In genomic region chr15:81323944-81324881, GRCh38 we compare ENCODE assay signal across 1 cellular context.
A peak's percentile ranks its signal among the peaks of the same experiment; 100 is the strongest.
TF ChIP-seq lines count a peak whose summit lies in the region.

Gene STARD5, minus strand, starts transcription at chr15:81324141. Its CDS starts 42 bp downstream, at chr15:81324099.

TF ChIP-seq in HEK293, 187 proteins besides CTCF, POLR2A, EP300 and RAD21 (continued from another document and continues in another):
- no peak for TF ChIP-seq ZNF211 (tag by site-specific recombination; IDR thresholded peaks at IDR 0.05; ENCODE audit: low read depth)
- no peak for TF ChIP-seq ZNF37A (tag by site-specific recombination; IDR thresholded peaks at IDR 0.05)
- TF ChIP-seq ZNF391 (tag by site-specific recombination; IDR thresholded peaks at IDR 0.05; ENCODE audit: borderline replicate concordance, low read depth) = no peak
- TF ChIP-seq KLF10 (tag by site-specific recombination; IDR thresholded peaks at IDR 0.05) = no peak
- no peak for TF ChIP-seq ZNF548 (tag by site-specific recombination; IDR thresholded peaks at IDR 0.05)
- TF ChIP-seq ZNF658 (tag by site-specific recombination; IDR thresholded peaks at IDR 0.05) = no peak
- 0 out of 2 replicates have a peak, but pooled peaks have one; percentile 39 for TF ChIP-seq ZNF324 (tag by site-specific recombination; IDR thresholded peaks at IDR 0.05)
- no peak for TF ChIP-seq GLI2 (tag by site-specific recombination; IDR thresholded peaks at IDR 0.05; ENCODE audit: borderline replicate concordance, low read depth)
- no peak for TF ChIP-seq HOXA7 (CRISPR knock-in tag; IDR thresholded peaks at IDR 0.05; ENCODE audit: borderline replicate concordance)
- TF ChIP-seq ZNF214 (tag by site-specific recombination; IDR thresholded peaks at IDR 0.05; ENCODE audit: borderline replicate concordance) = no peak
- TF ChIP-seq PRDM2 (tag by site-specific recombination; IDR thresholded peaks at IDR 0.05; ENCODE audit: borderline replicate concordance) = no peak
- peak; percentile 69 for TF ChIP-seq ZBTB20 (tag by site-specific recombination; IDR thresholded peaks at IDR 0.05)
- no peak for TF ChIP-seq ZNF488 (tag by site-specific recombination; IDR thresholded peaks at IDR 0.05)
- TF ChIP-seq, protein P1, sequence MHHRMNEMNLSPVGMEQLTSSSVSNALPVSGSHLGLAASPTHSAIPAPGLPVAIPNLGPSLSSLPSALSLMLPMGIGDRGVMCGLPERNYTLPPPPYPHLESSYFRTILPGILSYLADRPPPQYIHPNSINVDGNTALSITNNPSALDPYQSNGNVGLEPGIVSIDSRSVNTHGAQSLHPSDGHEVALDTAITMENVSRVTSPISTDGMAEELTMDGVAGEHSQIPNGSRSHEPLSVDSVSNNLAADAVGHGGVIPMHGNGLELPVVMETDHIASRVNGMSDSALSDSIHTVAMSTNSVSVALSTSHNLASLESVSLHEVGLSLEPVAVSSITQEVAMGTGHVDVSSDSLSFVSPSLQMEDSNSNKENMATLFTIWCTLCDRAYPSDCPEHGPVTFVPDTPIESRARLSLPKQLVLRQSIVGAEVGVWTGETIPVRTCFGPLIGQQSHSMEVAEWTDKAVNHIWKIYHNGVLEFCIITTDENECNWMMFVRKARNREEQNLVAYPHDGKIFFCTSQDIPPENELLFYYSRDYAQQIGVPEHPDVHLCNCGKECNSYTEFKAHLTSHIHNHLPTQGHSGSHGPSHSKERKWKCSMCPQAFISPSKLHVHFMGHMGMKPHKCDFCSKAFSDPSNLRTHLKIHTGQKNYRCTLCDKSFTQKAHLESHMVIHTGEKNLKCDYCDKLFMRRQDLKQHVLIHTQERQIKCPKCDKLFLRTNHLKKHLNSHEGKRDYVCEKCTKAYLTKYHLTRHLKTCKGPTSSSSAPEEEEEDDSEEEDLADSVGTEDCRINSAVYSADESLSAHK (tag by site-specific recombination; IDR thresholded peaks at IDR 0.05) = no peak
- no peak for TF ChIP-seq GFI1B (tag by site-specific recombination; IDR thresholded peaks at IDR 0.05)
- TF ChIP-seq EGR2 (tag by site-specific recombination; IDR thresholded peaks at IDR 0.05; ENCODE audit: low read depth) = no peak
- no peak for TF ChIP-seq ZNF555 (tag by site-specific recombination; conservative IDR thresholded peaks at IDR 0.05)
- TF ChIP-seq, protein P2, sequence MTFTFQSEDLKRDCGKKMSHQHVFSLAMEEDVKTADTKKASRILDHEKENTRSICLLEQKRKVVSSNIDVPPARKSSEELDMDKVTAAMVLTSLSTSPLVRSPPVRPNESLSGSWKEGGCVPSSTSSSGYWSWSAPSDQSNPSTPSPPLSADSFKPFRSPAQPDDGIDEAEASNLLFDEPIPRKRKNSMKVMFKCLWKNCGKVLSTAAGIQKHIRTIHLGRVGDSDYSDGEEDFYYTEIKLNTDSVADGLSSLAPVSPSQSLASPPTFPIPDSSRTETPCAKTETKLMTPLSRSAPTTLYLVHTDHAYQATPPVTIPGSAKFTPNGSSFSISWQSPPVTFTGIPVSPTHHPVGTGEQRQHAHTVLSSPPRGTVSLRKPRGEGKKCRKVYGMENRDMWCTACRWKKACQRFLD (tag by site-specific recombination; IDR thresholded peaks at IDR 0.05) = no peak
- no peak for TF ChIP-seq ZNF169 (tag by site-specific recombination; IDR thresholded peaks at IDR 0.05)
- TF ChIP-seq KLF1 (tag by site-specific recombination; IDR thresholded peaks at IDR 0.05) = peak; percentile 53; the same call in 1 of the 2 replicates
- TF ChIP-seq, protein P3, sequence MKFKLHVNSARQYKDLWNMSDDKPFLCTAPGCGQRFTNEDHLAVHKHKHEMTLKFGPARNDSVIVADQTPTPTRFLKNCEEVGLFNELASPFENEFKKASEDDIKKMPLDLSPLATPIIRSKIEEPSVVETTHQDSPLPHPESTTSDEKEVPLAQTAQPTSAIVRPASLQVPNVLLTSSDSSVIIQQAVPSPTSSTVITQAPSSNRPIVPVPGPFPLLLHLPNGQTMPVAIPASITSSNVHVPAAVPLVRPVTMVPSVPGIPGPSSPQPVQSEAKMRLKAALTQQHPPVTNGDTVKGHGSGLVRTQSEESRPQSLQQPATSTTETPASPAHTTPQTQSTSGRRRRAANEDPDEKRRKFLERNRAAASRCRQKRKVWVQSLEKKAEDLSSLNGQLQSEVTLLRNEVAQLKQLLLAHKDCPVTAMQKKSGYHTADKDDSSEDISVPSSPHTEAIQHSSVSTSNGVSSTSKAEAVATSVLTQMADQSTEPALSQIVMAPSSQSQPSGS (tag by site-specific recombination; IDR thresholded peaks at IDR 0.05; ENCODE audit: low read depth) = no peak
- TF ChIP-seq ZNF530 (tag by site-specific recombination; IDR thresholded peaks at IDR 0.05; ENCODE audit: low read depth) = no peak
- 0 out of 2 replicates have a peak, but pooled peaks have one; percentile 36 for TF ChIP-seq ZNF76 (tag by site-specific recombination; IDR thresholded peaks at IDR 0.05; ENCODE audit: borderline replicate concordance, low read depth)
- TF ChIP-seq ZNF701 (tag by site-specific recombination; IDR thresholded peaks at IDR 0.05) = no peak
- TF ChIP-seq, protein P4, sequence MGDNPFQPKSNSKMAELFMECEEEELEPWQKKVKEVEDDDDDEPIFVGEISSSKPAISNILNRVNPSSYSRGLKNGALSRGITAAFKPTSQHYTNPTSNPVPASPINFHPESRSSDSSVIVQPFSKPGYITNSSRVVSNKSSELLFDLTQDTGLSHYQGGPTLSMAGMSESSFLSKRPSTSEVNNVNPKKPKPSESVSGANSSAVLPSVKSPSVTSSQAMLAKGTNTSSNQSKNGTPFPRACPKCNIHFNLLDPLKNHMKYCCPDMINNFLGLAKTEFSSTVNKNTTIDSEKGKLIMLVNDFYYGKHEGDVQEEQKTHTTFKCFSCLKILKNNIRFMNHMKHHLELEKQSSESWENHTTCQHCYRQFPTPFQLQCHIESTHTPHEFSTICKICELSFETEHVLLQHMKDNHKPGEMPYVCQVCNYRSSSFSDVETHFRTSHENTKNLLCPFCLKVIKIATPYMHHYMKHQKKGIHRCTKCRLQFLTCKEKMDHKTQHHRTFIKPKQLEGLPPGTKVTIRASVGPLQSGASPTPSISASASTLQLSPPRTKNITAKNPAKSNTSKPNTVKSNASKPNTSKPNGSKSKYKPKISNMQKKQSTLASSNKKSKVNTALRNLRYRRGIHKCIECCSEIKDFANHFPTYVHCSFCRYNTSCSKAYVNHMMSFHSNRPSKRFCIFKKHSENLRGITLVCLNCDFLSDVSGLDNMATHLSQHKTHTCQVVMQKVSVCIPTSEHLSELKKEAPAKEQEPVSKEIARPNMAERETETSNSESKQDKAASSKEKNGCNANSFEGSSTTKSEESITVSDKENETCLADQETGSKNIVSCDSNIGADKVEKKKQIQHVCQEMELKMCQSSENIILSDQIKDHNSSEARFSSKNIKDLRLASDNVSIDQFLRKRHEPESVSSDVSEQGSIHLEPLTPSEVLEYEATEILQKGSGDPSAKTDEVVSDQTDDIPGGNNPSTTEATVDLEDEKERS (tag by site-specific recombination; IDR thresholded peaks at IDR 0.05) = no peak
- TF ChIP-seq ZNF48 (tag by site-specific recombination; IDR thresholded peaks at IDR 0.05) = no peak
- TF ChIP-seq PBX3 (CRISPR knock-in tag; IDR thresholded peaks at IDR 0.05) = peak; percentile 80
- TF ChIP-seq ZNF473 (tag by site-specific recombination; IDR thresholded peaks at IDR 0.05) = no peak
- no peak for TF ChIP-seq WT1 (tag by site-specific recombination; IDR thresholded peaks at IDR 0.05)
- TF ChIP-seq, protein P5, sequence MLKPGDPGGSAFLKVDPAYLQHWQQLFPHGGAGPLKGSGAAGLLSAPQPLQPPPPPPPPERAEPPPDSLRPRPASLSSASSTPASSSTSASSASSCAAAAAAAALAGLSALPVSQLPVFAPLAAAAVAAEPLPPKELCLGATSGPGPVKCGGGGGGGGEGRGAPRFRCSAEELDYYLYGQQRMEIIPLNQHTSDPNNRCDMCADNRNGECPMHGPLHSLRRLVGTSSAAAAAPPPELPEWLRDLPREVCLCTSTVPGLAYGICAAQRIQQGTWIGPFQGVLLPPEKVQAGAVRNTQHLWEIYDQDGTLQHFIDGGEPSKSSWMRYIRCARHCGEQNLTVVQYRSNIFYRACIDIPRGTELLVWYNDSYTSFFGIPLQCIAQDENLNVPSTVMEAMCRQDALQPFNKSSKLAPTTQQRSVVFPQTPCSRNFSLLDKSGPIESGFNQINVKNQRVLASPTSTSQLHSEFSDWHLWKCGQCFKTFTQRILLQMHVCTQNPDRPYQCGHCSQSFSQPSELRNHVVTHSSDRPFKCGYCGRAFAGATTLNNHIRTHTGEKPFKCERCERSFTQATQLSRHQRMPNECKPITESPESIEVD (tag by site-specific recombination; IDR thresholded peaks at IDR 0.05) = no peak
- no peak for TF ChIP-seq SETDB1 (IDR thresholded peaks at IDR 0.05; ENCODE audit: insufficient read length, low read length)
- TF ChIP-seq ZNF707 (tag by site-specific recombination; IDR thresholded peaks at IDR 0.05) = no peak
- no peak for TF ChIP-seq ZNF354C (tag by site-specific recombination; IDR thresholded peaks at IDR 0.05; ENCODE audit: borderline replicate concordance, low read depth)
- no peak for TF ChIP-seq HOXC10 (CRISPR knock-in tag; IDR thresholded peaks at IDR 0.05)
- TF ChIP-seq ZNF341 (tag by site-specific recombination; IDR thresholded peaks at IDR 0.05; ENCODE audit: low read depth) = no peak
- TF ChIP-seq ZNF394 (tag by site-specific recombination; IDR thresholded peaks at IDR 0.05; ENCODE audit: borderline replicate concordance) = no peak
- TF ChIP-seq ZBTB21 (tag by site-specific recombination; IDR thresholded peaks at IDR 0.05) = no peak
- TF ChIP-seq, protein P6, sequence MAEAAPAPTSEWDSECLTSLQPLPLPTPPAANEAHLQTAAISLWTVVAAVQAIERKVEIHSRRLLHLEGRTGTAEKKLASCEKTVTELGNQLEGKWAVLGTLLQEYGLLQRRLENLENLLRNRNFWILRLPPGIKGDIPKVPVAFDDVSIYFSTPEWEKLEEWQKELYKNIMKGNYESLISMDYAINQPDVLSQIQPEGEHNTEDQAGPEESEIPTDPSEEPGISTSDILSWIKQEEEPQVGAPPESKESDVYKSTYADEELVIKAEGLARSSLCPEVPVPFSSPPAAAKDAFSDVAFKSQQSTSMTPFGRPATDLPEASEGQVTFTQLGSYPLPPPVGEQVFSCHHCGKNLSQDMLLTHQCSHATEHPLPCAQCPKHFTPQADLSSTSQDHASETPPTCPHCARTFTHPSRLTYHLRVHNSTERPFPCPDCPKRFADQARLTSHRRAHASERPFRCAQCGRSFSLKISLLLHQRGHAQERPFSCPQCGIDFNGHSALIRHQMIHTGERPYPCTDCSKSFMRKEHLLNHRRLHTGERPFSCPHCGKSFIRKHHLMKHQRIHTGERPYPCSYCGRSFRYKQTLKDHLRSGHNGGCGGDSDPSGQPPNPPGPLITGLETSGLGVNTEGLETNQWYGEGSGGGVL (tag by site-specific recombination; IDR thresholded peaks at IDR 0.05) = no peak
- TF ChIP-seq ZNF792 (tag by site-specific recombination; IDR thresholded peaks at IDR 0.05) = no peak
- no peak for TF ChIP-seq ZNF302 (tag by site-specific recombination; IDR thresholded peaks at IDR 0.05; ENCODE audit: low read depth)
- no peak for TF ChIP-seq ZFP37 (tag by site-specific recombination; IDR thresholded peaks at IDR 0.05)
- no peak for TF ChIP-seq ZSCAN23 (tag by site-specific recombination; IDR thresholded peaks at IDR 0.05)
